In the genomic region with DNA sequence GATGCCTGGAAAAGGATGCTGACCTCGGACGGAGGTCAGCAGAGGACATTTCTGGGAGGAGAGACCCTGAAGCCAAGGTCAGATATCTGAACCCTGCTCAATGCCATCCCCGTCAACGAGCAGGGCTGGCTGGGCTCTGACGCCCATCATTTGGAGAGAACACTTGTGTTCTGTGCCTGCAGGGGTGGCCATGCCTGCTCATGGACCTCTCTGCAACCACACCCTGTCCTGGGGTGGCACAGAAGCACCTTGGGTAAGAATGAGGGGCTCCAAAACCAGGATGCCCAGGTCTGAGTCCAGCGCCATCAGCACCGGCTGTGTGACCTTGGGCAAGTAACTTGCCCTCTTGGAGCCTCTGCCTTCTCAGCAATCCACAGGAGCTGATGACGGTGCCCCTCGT, we compare ENCODE assay signal across 27 cellular contexts.
"Had no signal": no experiment of that assay in that cellular context is flagged by ENCODE, and none has a peak within 500 bp of the region (broad histone marks: within the 10 kb centered on the region; RNA-seq: fewer than 3 reads in every experiment).

No MANE protein-coding gene starts in this region.

- H3K27ac ChIP-seq: epithelial cell of prostate, gastrocnemius medialis, suprapubic skin, transverse colon, upper lobe of right lung, uterus had no signal

- H3K4me1 ChIP-seq: gastrocnemius medialis, suprapubic skin, transverse colon, uterus had no signal

- H3K36me3 ChIP-seq: gastrocnemius medialis, pancreas, suprapubic skin, transverse colon, upper lobe of right lung, uterus had no signal

- H3K9me3 ChIP-seq: gastrocnemius medialis, pancreas, suprapubic skin, transverse colon, upper lobe of right lung, uterus had no signal

- H3K4me1 Mint-ChIP-seq: endodermal cell had no signal

- ATAC-seq: esophagus mucosa; gastrocnemius medialis; naive thymus-derived CD4-positive, alpha-beta T cell; pancreas; upper lobe of right lung had no signal

- H3K27ac Mint-ChIP-seq: dendritic cell treated with granulocyte-macrophage colony-stimulating factor and Interleukin-4, amounts not matched to agents 40 ng/mL and 50 ng/mL, for 4 days; endodermal cell; memory B cell; naive thymus-derived CD4-positive, alpha-beta T cell; nephron had no signal

- H3K4me3 ChIP-seq: gastrocnemius medialis, lung, pancreas, suprapubic skin, transverse colon, upper lobe of right lung, uterus had no signal

- H3K4me3 Mint-ChIP-seq: dendritic cell treated with granulocyte-macrophage colony-stimulating factor and Interleukin-4, amounts not matched to agents 40 ng/mL and 50 ng/mL, for 4 days; endodermal cell; memory B cell; naive thymus-derived CD4-positive, alpha-beta T cell; nephron; stimulated activated naive CD8-positive, alpha-beta T cell treated with anti-CD3 and anti-CD28 coated beads, Interleukin-15, amount 100 ng/mL, for 72 hours had no signal

- DNase-seq: effector CD8-positive, alpha-beta T cell; endodermal cell; foreskin fibroblast; gastrocnemius medialis; midbrain; naive thymus-derived CD4-positive, alpha-beta T cell; occipital lobe; small intestine; stimulated activated CD4-positive, alpha-beta T cell treated with anti-CD3 and anti-CD28 coated beads, Interleukin-12 subunit alpha, Interleukin-12 subunit beta, amount 100 ng/mL, for 4 hours; stimulated activated CD4-positive, alpha-beta T cell treated with anti-CD3 and anti-CD28 coated beads, Interleukin-1b, Interleukin-23, amount 100 ng/mL, for 48 hours; stimulated activated CD4-positive, alpha-beta T cell treated with anti-CD3 and anti-CD28 coated beads, Interleukin-4, amount 100 ng/mL, for 1 hour; stimulated activated CD8-positive, alpha-beta memory T cell treated with anti-CD3 and anti-CD28 coated beads, Interleukin-4, amount 100 ng/mL, for 48 hours; stimulated activated naive CD4-positive, alpha-beta T cell; stimulated activated naive CD8-positive, alpha-beta T cell treated with anti-CD3 and anti-CD28 coated beads, Interleukin-15, amount 100 ng/mL, for 72 hours; transverse colon; uterus had no signal

- FAIRE-seq: colon, keratinocyte, pancreas, small intestine had no signal

- H3K27me3 ChIP-seq: pancreas, transverse colon, upper lobe of right lung, uterus had no signal
